ENCODE assay signal across 8 cellular contexts in genomic region chr22:40183029-40183581, GRCh38. TPM values are rescaled to one million over a fixed set of nuclear protein-coding genes. Genes with fewer than 3 reads are reported as not detected.
DNase-seq lines count a peak whose midpoint lies in the region; ATAC-seq and TF ChIP-seq lines count a peak whose summit lies in the region.

No MANE protein-coding gene starts in this region.

- intact Hi-C loops in esophagus muscularis mucosa (cut with DNase I), result loop anchor here (5.0 to 10.0 kb wide), 2 partner anchors 92 to 141 kb away; no protein-coding TSS in a partner anchor

- H3K27ac ChIP-seq in SK-N-SH (ENCODE audit: low read depth in 2 of 2, low read length in 1 of 2) (peak overlapping the region in 1 of 2 experiments; percentile 78; a peak in 3 of 4 replicates), esophagus muscularis mucosa (replicated peaks in 1 of 4) (peak overlapping the region; percentile 57 to 83 (median 66)), neural progenitor cell (no peak overlapping the region)

- peak overlapping the region; percentile 9 for H3K4me3 Mint-ChIP-seq in neural progenitor cell

- TF ChIP-seq POLR2A in esophagus muscularis mucosa (IDR thresholded peaks at IDR 0.05; ENCODE audit: low read depth), result no peak

- peak overlapping the region; percentile 66; the same call in 1 of the 2 replicates for H3K4me2 ChIP-seq in SK-N-SH
- peak overlapping the region; percentile 54 for H3K4me2 ChIP-seq in neural progenitor cell

- no peaks in the 10 kb centered on the region for H3K27me3 ChIP-seq in SK-N-SH (ENCODE audit: insufficient read depth)
- H3K27me3 ChIP-seq in esophagus muscularis mucosa, result no peaks in the 10 kb centered on the region
- no peaks in the 10 kb centered on the region for H3K27me3 ChIP-seq in neural progenitor cell

- H3K36me3 ChIP-seq in SK-N-SH (replicated peaks in 1 of 2; ENCODE audit: control insufficient read depth in 1 of 2, insufficient read depth in 2 of 2, low read length in 1 of 2), result no peaks in the 10 kb centered on the region
- no peaks in the 10 kb centered on the region for H3K36me3 ChIP-seq in esophagus muscularis mucosa
- no peaks in the 10 kb centered on the region for H3K36me3 ChIP-seq in neural progenitor cell

- H3K9ac ChIP-seq in SK-N-SH (no peak overlapping the region; the same call in 1 of the 2 replicates), neural progenitor cell (no peak overlapping the region)

- H2AFZ ChIP-seq in SK-N-SH (ENCODE audit: low read depth) (no peak overlapping the region), neural progenitor cell (replicated peaks) (no peak overlapping the region)

- no peaks in the 10 kb centered on the region for H3K27me3 Mint-ChIP-seq in neural progenitor cell (ENCODE audit: insufficient read depth, low read depth)

- H3K9me3 ChIP-seq in SK-N-SH, result no peaks in the 10 kb centered on the region
- no peaks in the 10 kb centered on the region for H3K9me3 ChIP-seq in esophagus muscularis mucosa
- no peaks in the 10 kb centered on the region for H3K9me3 ChIP-seq in neural progenitor cell (ENCODE audit: low read depth)

- CTCF ChIA-PET in SK-N-SH (lab: Yijun Ruan, JAX), result no interaction called here

- DNase-seq in GM04504 (ENCODE audit: low read depth), result peak; percentile 74
- no peak for DNase-seq in SK-N-SH
- DNase-seq in esophagus muscularis mucosa (ENCODE audit: extremely low spot score), result no peak
- DNase-seq in neural progenitor cell (ENCODE audit: low spot score), result peak; percentile 39
- DNase-seq in DMS79 (lab: John Stamatoyannopoulos, UW), result no peak
- no peak for DNase-seq in NAMALWA (ENCODE audit: low spot score)
- no peak for DNase-seq in NK-92 (lab: John Stamatoyannopoulos, UW; ENCODE audit: unreplicated experiment)

- 31% methylated on average over 9 of the region's 9 CpGs for WGBS in SK-N-SH (ENCODE audit: low lambda C conversion rate)
- WGBS in esophagus muscularis mucosa, result 17% methylated on average over 9 of the region's 9 CpGs

- no peak for TF ChIP-seq EP300 in SK-N-SH (IDR thresholded peaks at IDR 0.05; ENCODE audit: borderline replicate concordance in 1 of 2, low read depth in 1 of 2, low read length in 1 of 2)
- TF ChIP-seq EP300 in esophagus muscularis mucosa (IDR thresholded peaks at IDR 0.05), result no peak

- H3K4me3 ChIP-seq in SK-N-SH (ENCODE audit: low read depth in 2 of 2, low read length in 1 of 2), result no peak overlapping the region
- peak overlapping the region in 1 of 4 donors; percentile 8 for H3K4me3 ChIP-seq in esophagus muscularis mucosa
- no peak overlapping the region for H3K4me3 ChIP-seq in neural progenitor cell

- H4K20me1 ChIP-seq in SK-N-SH (ENCODE audit: insufficient read depth) (peaks cover 31% of the 10 kb centered on the region), neural progenitor cell (ENCODE audit: low read depth) (peaks cover 93% of the 10 kb centered on the region)

- no peak overlapping the region for H3K27ac Mint-ChIP-seq in neural progenitor cell

- TF ChIP-seq CTCF in SK-N-SH (IDR thresholded peaks at IDR 0.05) (no peak), esophagus muscularis mucosa (IDR thresholded peaks at IDR 0.05) (no peak), neural progenitor cell (IDR thresholded peaks at IDR 0.05) (no peak)

- no peak for ATAC-seq in GM21367 (IDR thresholded peaks at IDR 0.05; ENCODE audit: unreplicated experiment)

- no peak for TF ChIP-seq RAD21 in SK-N-SH (IDR thresholded peaks at IDR 0.05; ENCODE audit: low read length)

- peaks cover 21% of the 10 kb centered on the region for H3K36me3 Mint-ChIP-seq in neural progenitor cell

- H3K9me2 ChIP-seq in SK-N-SH, result no peaks in the 10 kb centered on the region

- POLR2A ChIA-PET in SK-N-SH (lab: Yijun Ruan, JAX), result no interaction called here

- H3F3A ChIP-seq in SK-N-SH (replicated peaks; ENCODE audit: insufficient read depth) (peaks cover 10% of the 10 kb centered on the region), neural progenitor cell (ENCODE audit: low read depth) (peaks cover 15% of the 10 kb centered on the region)

- H3K79me2 ChIP-seq in SK-N-SH (ENCODE audit: insufficient read depth) (peaks cover 95% of the 10 kb centered on the region), neural progenitor cell (ENCODE audit: low read depth) (peaks cover 100% of the 10 kb centered on the region)

- H3K4me1 ChIP-seq in SK-N-SH (ENCODE audit: control insufficient read depth in 1 of 2, insufficient read depth in 2 of 2, low read depth in 1 of 2, low read length in 1 of 2) (peaks cover 3 to 7% of the 10 kb centered on the region in 2 experiments; a peak in 3 of 4 replicates), esophagus muscularis mucosa (peaks cover 58 to 86% (median 69%) of the 10 kb centered on the region in 4 donors), neural progenitor cell (peaks cover 41% of the 10 kb centered on the region)

- peaks cover 34% of the 10 kb centered on the region for H3K4me1 Mint-ChIP-seq in neural progenitor cell

- H3K9me3 Mint-ChIP-seq in neural progenitor cell, result peaks cover 5% of the 10 kb centered on the region

TF ChIP-seq in SK-N-SH, 30 proteins besides CTCF, POLR2A, EP300 and RAD21:
- no peak for TF ChIP-seq POLR2AphosphoS5 (IDR thresholded peaks at IDR 0.05; ENCODE audit: low read depth, low read length)
- peak; percentile 18; the same call in 1 of the 2 replicates for TF ChIP-seq PBX3 (IDR thresholded peaks at IDR 0.05)
- 0 out of 2 replicates have a peak, but pooled peaks have one; percentile 16 for TF ChIP-seq MAX (IDR thresholded peaks at IDR 0.05; ENCODE audit: low read depth)
- TF ChIP-seq TCF12 (IDR thresholded peaks at IDR 0.05), result peak; percentile 52

RNA-seq across cellular contexts. Expression of gene TNRC6B, which starts 5.4 kb away (rescaled TPM):
- 1.2 and 1.5 TPM in 2 replicates for polyA plus RNA-seq in SK-N-SH (2012; rRNA removed)
- polyA plus RNA-seq in SK-N-SH (2012; cell fraction: cytosol; rRNA removed), result 0.84 and 1.00 TPM in 2 replicates
- polyA plus RNA-seq in SK-N-SH (2012; cell fraction: nucleus; rRNA removed), result 2.6 and 5.5 TPM in 2 replicates
- 10 to 100 TPM; 34.5 to 57.0 (median 45.4) TPM for total RNA-seq in esophagus muscularis mucosa
- 35.9 and 60.0 TPM in 2 replicates for total RNA-seq in neural progenitor cell (ENCODE audit: low replicate concordance)

Comparison
In these comparisons a context has a peak if more than half of its experiments do, and no peak if none do; other contexts are left out.
1. DNase-seq: peak in GM04504 (single experiment) and neural progenitor cell (single experiment); none in SK-N-SH (single experiment), esophagus muscularis mucosa (single experiment), DMS79 (single experiment), NAMALWA (single experiment) and NK-92 (single experiment).